ENCODE assay signal across 1 cellular context in genomic region chr13:39870197-39870746, GRCh38.
A peak's percentile ranks its signal among the peaks of the same experiment; 100 is the strongest.
TF ChIP-seq lines count a peak whose summit lies in the region.

No MANE protein-coding gene starts in this region.

TF ChIP-seq in SK-N-SH, 30 proteins besides CTCF, POLR2A, EP300 and RAD21 (continued from another document):
- TF ChIP-seq, protein P1, sequence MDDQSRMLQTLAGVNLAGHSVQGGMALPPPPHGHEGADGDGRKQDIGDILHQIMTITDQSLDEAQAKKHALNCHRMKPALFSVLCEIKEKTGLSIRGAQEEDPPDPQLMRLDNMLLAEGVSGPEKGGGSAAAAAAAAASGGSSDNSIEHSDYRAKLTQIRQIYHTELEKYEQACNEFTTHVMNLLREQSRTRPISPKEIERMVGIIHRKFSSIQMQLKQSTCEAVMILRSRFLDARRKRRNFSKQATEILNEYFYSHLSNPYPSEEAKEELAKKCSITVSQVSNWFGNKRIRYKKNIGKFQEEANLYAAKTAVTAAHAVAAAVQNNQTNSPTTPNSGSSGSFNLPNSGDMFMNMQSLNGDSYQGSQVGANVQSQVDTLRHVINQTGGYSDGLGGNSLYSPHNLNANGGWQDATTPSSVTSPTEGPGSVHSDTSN (IDR thresholded peaks at IDR 0.05), result peak; percentile 77
TF ChIP-seq in SK-N-SH: peak in this region for 4.
